1 cellular context compared by ENCODE assay signal in genomic region chr5:160108124-160108523, GRCh38.
TF ChIP-seq lines count a peak whose summit lies in the region.

No MANE protein-coding gene starts in this region.

TF ChIP-seq in GM12878, 131 proteins besides CTCF, POLR2A, EP300 and RAD21 (continued from another document):
- no peak for TF ChIP-seq PRDM15 (CRISPR knock-in tag; IDR thresholded peaks at IDR 0.05)
- no peak for TF ChIP-seq SP1 (IDR thresholded peaks at IDR 0.05; ENCODE audit: low read depth, low read length)
- no peak for TF ChIP-seq IRF4 (IDR thresholded peaks at IDR 0.05; ENCODE audit: low read depth, low read length)
- TF ChIP-seq NR2C1 (IDR thresholded peaks at IDR 0.05) = no peak
